In genomic region chr14:71905031-71905430, GRCh38 we compare ENCODE assay signal across 1 cellular context.
TF ChIP-seq lines count a peak whose summit lies in the region.

No MANE protein-coding gene starts in this region.

TF ChIP-seq in SK-N-SH treated with all-trans-retinoic acid at 6 μM for 48 hours, 23 proteins besides CTCF, POLR2A, EP300 and RAD21 (continued from another document):
- TF ChIP-seq TSHZ2 (CRISPR knock-in tag; IDR thresholded peaks at IDR 0.05): no peak
- no peak for TF ChIP-seq CSDC2 (CRISPR knock-in tag; IDR thresholded peaks at IDR 0.05)
